25 cellular contexts compared by ENCODE assay signal in genomic region chr7:79984210-79984609, GRCh38.
A peak's percentile ranks its signal among the peaks of the same experiment; 100 is the strongest.
DNase-seq lines count a peak whose midpoint lies in the region; ATAC-seq and TF ChIP-seq lines count a peak whose summit lies in the region.
"Had no signal": no experiment of that assay in that cellular context is flagged by ENCODE, and none has a peak within 500 bp of the region (broad histone marks: within the 10 kb centered on the region; RNA-seq: fewer than 3 reads in every experiment).

No MANE protein-coding gene starts in this region.

- no peak for TF ChIP-seq CTCF in astrocyte of the spinal cord (IDR thresholded peaks at IDR 0.05; ENCODE audit: low read depth, low read length)
- TF ChIP-seq CTCF in foreskin keratinocyte (conservative IDR thresholded peaks at IDR 0.05) = no peak

- ATAC-seq in foreskin keratinocyte = no peak
- ATAC-seq: activated T-helper 17 cell treated with anti-CD3 and anti-CD28 coated beads, Interleukin-2, amount 50 U/mL, for 72 hours; naive thymus-derived CD8-positive, alpha-beta T cell; pancreas; sciatic nerve; stimulated activated effector memory CD8-positive, alpha-beta T cell treated with anti-CD3 and anti-CD28 coated beads, Interleukin-12 subunit alpha, Interleukin-12 subunit beta, amount 100 ng/mL, for 72 hours; T-cell had no signal

- DNase-seq in AG08395 (ENCODE audit: low spot score) = peak; percentile 2
- peak; percentile 65 for DNase-seq in HS-27A (ENCODE audit: low read depth)
- peak; percentile 12 for DNase-seq in astrocyte of the spinal cord (ENCODE audit: low read depth, low spot score)
- DNase-seq in foreskin keratinocyte = peak; percentile 49 to 77
- no peak for DNase-seq in glomerular visceral epithelial cell (ENCODE audit: extremely low spot score)
- DNase-seq in NCI-H1694 treated with DMSO at 0.1 percent for 48 hours (lab: John Stamatoyannopoulos, UW) = no peak
- DNase-seq in cortex of kidney (lab: John Stamatoyannopoulos, UW) = no peak
- DNase-seq in stimulated activated CD8-positive, alpha-beta memory T cell treated with anti-CD3 and anti-CD28 coated beads, Interleukin-4, amount 100 ng/mL, for 48 hours = no peak
- DNase-seq: activated CD4-positive, alpha-beta T cell treated with anti-CD3 and anti-CD28 coated beads for 48 hours; activated naive CD8-positive, alpha-beta T cell treated with anti-CD3 and anti-CD28 coated beads, Interleukin-2, amount 10 ng/mL, durations not matched to agents 7 days and 5 days; CD8-positive, alpha-beta memory T cell; DMS79; left cardiac atrium; mesenchymal stem cell; naive thymus-derived CD8-positive, alpha-beta T cell; NCI-H524 treated with DMSO at 0.1 percent for 48 hours; pancreas; Right ventricle myocardium superior; T-cell; testis had no signal

- H3K27me3 ChIP-seq in foreskin keratinocyte = no peaks in the 10 kb centered on the region
- H3K27me3 ChIP-seq: cardiac muscle cell, pancreas, testis had no signal

- H3K27ac ChIP-seq in foreskin keratinocyte = no peak overlapping the region
- H3K27ac ChIP-seq: cardiac muscle cell, pancreas, testis had no signal

- no peak overlapping the region for H3K4me3 ChIP-seq in astrocyte of the spinal cord (ENCODE audit: low read depth, low read length)
- H3K4me3 ChIP-seq: cardiac muscle cell, HAP-1, pancreas, testis had no signal

- in situ Hi-C loops in astrocyte of the spinal cord (cut with HindIII; ENCODE audit: low sequenced_read_pairs) = no loop called here

- peaks cover 47% of the 10 kb centered on the region for H3K4me1 ChIP-seq in foreskin keratinocyte
- H3K4me1 ChIP-seq: HAP-1, pancreas, testis had no signal

Comparison
In these comparisons a context has a peak if more than half of its experiments do, and no peak if none do; other contexts are left out.
1. DNase-seq: peak in AG08395 (single experiment), HS-27A (single experiment), astrocyte of the spinal cord (single experiment) and foreskin keratinocyte (2 of 2); none in glomerular visceral epithelial cell (single experiment), NCI-H1694 treated with DMSO at 0.1 percent for 48 hours (single experiment), cortex of kidney (single experiment) and stimulated activated CD8-positive, alpha-beta memory T cell treated with anti-CD3 and anti-CD28 coated beads, Interleukin-4, amount 100 ng/mL, for 48 hours (single experiment).